Comparison of ENCODE assay signal across 18 cellular contexts in genomic region chr22:40065981-40066380, GRCh38.
"Had no signal": no experiment of that assay in that cellular context is flagged by ENCODE, and none has a peak within 500 bp of the region (broad histone marks: within the 10 kb centered on the region; RNA-seq: fewer than 3 reads in every experiment).

No MANE protein-coding gene starts in this region.

- H3K27ac ChIP-seq: ovary, upper lobe of left lung, VCaP had no signal

- H3K9me3 ChIP-seq: ovary, upper lobe of left lung had no signal

- H3K27ac Mint-ChIP-seq: activated T-helper 1 cell treated with anti-CD3 and anti-CD28 coated beads, Interleukin-12 subunit alpha, Interleukin-12 subunit beta, Interleukin-2, Interleukin-4 antibody, amounts not matched to agents 30 ng/mL and 10 ng/mL and 1 ng/mL, durations not matched to agents 14 hours and 24 hours and 36 hours; brain; dendritic cell treated with granulocyte-macrophage colony-stimulating factor and Interleukin-4, amounts not matched to agents 40 ng/mL and 50 ng/mL, for 4 days; T-helper 2 cell treated with Interferon-gamma antibody and Interleukin-4, amounts not matched to agents 5 μg/mL and 100 μg/mL, for 36 hours had no signal

- ATAC-seq: natural killer cell treated with Interleukin-12 subunit alpha and Interleukin-12 subunit beta and Interleukin-15 and Interleukin-18, amount 100 ng/mL, for 72 hours; right cardiac atrium; SK-N-SH treated with all-trans-retinoic acid at 6 μM for 48 hours had no signal

- H3K9me3 Mint-ChIP-seq: activated T-helper 1 cell treated with anti-CD3 and anti-CD28 coated beads, Interleukin-12 subunit alpha, Interleukin-12 subunit beta, Interleukin-2, Interleukin-4 antibody, amounts not matched to agents 30 ng/mL and 10 ng/mL and 1 ng/mL, durations not matched to agents 14 hours and 24 hours and 36 hours; brain; dendritic cell treated with granulocyte-macrophage colony-stimulating factor and Interleukin-4, amounts not matched to agents 40 ng/mL and 50 ng/mL, for 4 days; natural killer cell treated with Interleukin-12 subunit alpha and Interleukin-12 subunit beta and Interleukin-15 and Interleukin-18, amount 100 ng/mL, for 72 hours; T-helper 2 cell treated with Interferon-gamma antibody and Interleukin-4, amounts not matched to agents 5 μg/mL and 100 μg/mL, for 36 hours had no signal

- H3K27me3 ChIP-seq: ovary, upper lobe of left lung had no signal

- H3K4me3 Mint-ChIP-seq: activated T-helper 1 cell treated with anti-CD3 and anti-CD28 coated beads, Interleukin-12 subunit alpha, Interleukin-12 subunit beta, Interleukin-2, Interleukin-4 antibody, amounts not matched to agents 30 ng/mL and 10 ng/mL and 1 ng/mL, durations not matched to agents 14 hours and 24 hours and 36 hours; brain; dendritic cell treated with granulocyte-macrophage colony-stimulating factor and Interleukin-4, amounts not matched to agents 40 ng/mL and 50 ng/mL, for 4 days; natural killer cell treated with Interleukin-12 subunit alpha and Interleukin-12 subunit beta and Interleukin-15 and Interleukin-18, amount 100 ng/mL, for 72 hours; T-helper 2 cell treated with Interferon-gamma antibody and Interleukin-4, amounts not matched to agents 5 μg/mL and 100 μg/mL, for 36 hours had no signal

- DNase-seq: activated CD4-positive, alpha-beta T cell treated with anti-CD3 and anti-CD28 coated beads for 1 hour; activated CD8-positive, alpha-beta memory T cell treated with anti-CD3 and anti-CD28 coated beads, Interleukin-2, amount 50 U/mL, for 48 hours; aorta; effector CD4-positive, alpha-beta T cell; erythroblast; foreskin fibroblast; ovary; right cardiac atrium; stimulated activated CD4-positive, alpha-beta T cell treated with anti-CD3 and anti-CD28 coated beads, Interleukin-12 subunit alpha, Interleukin-12 subunit beta, amount 100 ng/mL, for 4 hours; stimulated activated CD4-positive, alpha-beta T cell treated with anti-CD3 and anti-CD28 coated beads, Interleukin-4, amount 100 ng/mL, for 4 hours; upper lobe of left lung had no signal

- H3K36me3 Mint-ChIP-seq: brain; natural killer cell treated with Interleukin-12 subunit alpha and Interleukin-12 subunit beta and Interleukin-15 and Interleukin-18, amount 100 ng/mL, for 72 hours had no signal

- H3K27me3 Mint-ChIP-seq: brain; dendritic cell treated with granulocyte-macrophage colony-stimulating factor and Interleukin-4, amounts not matched to agents 40 ng/mL and 50 ng/mL, for 4 days; natural killer cell treated with Interleukin-12 subunit alpha and Interleukin-12 subunit beta and Interleukin-15 and Interleukin-18, amount 100 ng/mL, for 72 hours had no signal
